8 cellular contexts compared by ENCODE assay signal in genomic region chr4:9495450-9495849, GRCh38. TPM values are rescaled to one million over a fixed set of nuclear protein-coding genes. Genes with fewer than 3 reads are reported as not detected.
DNase-seq lines count a peak whose midpoint lies in the region; ATAC-seq, FAIRE-seq and TF ChIP-seq lines count a peak whose summit lies in the region.
"Not testable (repeated sequence)": the region's sequence is repeated elsewhere in the genome, so short reads cannot be mapped to it uniquely, and the experiment has no call there.

No MANE protein-coding gene starts in this region.

- H3K9me3 ChIP-seq in mucosa of descending colon: not testable (repeated sequence)

- not testable (repeated sequence) for H3K4me3 ChIP-seq in fibroblast of villous mesenchyme (ENCODE audit: low read depth, low read length); mucosa of descending colon

- ATAC-seq in mucosa of descending colon: not testable (repeated sequence)

- intact Hi-C loops in mucosa of descending colon (cut with DNase I, micrococcal nuclease): not testable (repeated sequence)

- FAIRE-seq in GM19239 (lab: Jason Lieb, UNC): not testable (repeated sequence)

- in situ Hi-C loops in ACHN (cut with HindIII; ENCODE audit: low pct_ligation_motif_present, low pct_unique_long_range_greater_than_20kb, low sequenced_read_pairs): not testable (repeated sequence)

- not testable (repeated sequence) for H3K36me3 ChIP-seq in mucosa of descending colon (ENCODE audit: low read depth)

- peak; percentile 44 for DNase-seq in ACHN
- DNase-seq in GM19239 (ENCODE audit: insufficient read length, low spot score): peak; percentile 27
- peak; percentile 2 for DNase-seq in NCI-H2107 treated with DMSO at 0.1 percent for 48 hours (lab: John Stamatoyannopoulos, UW; ENCODE audit: unreplicated experiment)
- DNase-seq in T-helper 2 cell: peak in 4 of 5 experiments; percentile 22 to 69 (median 46)
- peak; percentile 51 for DNase-seq in activated gamma-delta T cell treated with Interleukin-2 at 50 U/mL for 16 hours
- DNase-seq in fibroblast of villous mesenchyme (ENCODE audit: low read depth): peak; percentile 7
- peak; percentile 75 to 93 (median 90) for DNase-seq in mucosa of descending colon
- DNase-seq in stimulated activated CD4-positive, alpha-beta T cell treated with anti-CD3 and anti-CD28 coated beads, TNF-alpha, amount 100 ng/mL, for 1 hour (ENCODE audit: low read depth in 3 of 3, low spot score in 1 of 3): peak in 2 of 3 donors; percentile 5 to 47

- TF ChIP-seq CTCF in fibroblast of villous mesenchyme (IDR thresholded peaks at IDR 0.05; ENCODE audit: insufficient read depth, low read depth, low read length): not testable (repeated sequence)
- TF ChIP-seq CTCF in mucosa of descending colon (IDR thresholded peaks at IDR 0.05): peak; percentile 25

- H3K4me1 ChIP-seq in mucosa of descending colon (ENCODE audit: low read depth): not testable (repeated sequence)

RNA-seq across cellular contexts. Expression of gene DEFB131A, which starts 51.2 kb away (rescaled TPM):
- total RNA-seq in fibroblast of villous mesenchyme (not detected in 2 replicates), mucosa of descending colon (not detected)

Comparison
In these comparisons a context has a peak if more than half of its experiments do, and no peak if none do; other contexts are left out.
1. DNase-seq: peak in every context shown above with its lines; median percentile 90 in mucosa of descending colon; 51 in activated gamma-delta T cell treated with Interleukin-2 at 50 U/mL for 16 hours; 46 in T-helper 2 cell; 44 in ACHN; 27 in GM19239; 26 in stimulated activated CD4-positive, alpha-beta T cell treated with anti-CD3 and anti-CD28 coated beads, TNF-alpha, amount 100 ng/mL, for 1 hour; 7 in fibroblast of villous mesenchyme; 2 in NCI-H2107 treated with DMSO at 0.1 percent for 48 hours.